In genomic region chr12:49061157-49061650, GRCh38 we compare ENCODE assay signal across 8 cellular contexts. TPM values are rescaled to one million over a fixed set of nuclear protein-coding genes. Genes with fewer than 3 reads are reported as not detected.
DNase-seq lines count a peak whose midpoint lies in the region; ATAC-seq and TF ChIP-seq lines count a peak whose summit lies in the region.

No MANE protein-coding gene starts in this region.

- H3K4me3 ChIP-seq in AG04450 (ENCODE audit: low read depth, low read length): peak overlapping the region; percentile 83
- peak overlapping the region; percentile 87 to 90 for H3K4me3 ChIP-seq in cardiac fibroblast (replicated peaks in 1 of 2; ENCODE audit: low read depth in 2 of 2, low read length in 2 of 2)
- peak overlapping the region; percentile 91 to 93 for H3K4me3 ChIP-seq in mucosa of rectum (ENCODE audit: low read length in 2 of 2)

- POLR2A ChIA-PET in AG04450 (lab: Yijun Ruan, JAX): no interaction called here

- H3K27ac ChIP-seq in AG04450 (ENCODE audit: low read depth, low read length) (peak overlapping the region; percentile 96), mucosa of rectum (ENCODE audit: low read depth in 2 of 2, low read length in 2 of 2) (peak overlapping the region; percentile 90 to 94)

- H3K4me1 ChIP-seq in mucosa of rectum (ENCODE audit: control insufficient read depth in 2 of 2, insufficient read depth in 2 of 2, low read length in 2 of 2): peaks cover 34 to 40% of the 10 kb centered on the region in 2 donors

- no peak for TF ChIP-seq CTCF in AG04450 (IDR thresholded peaks at IDR 0.05; ENCODE audit: low read depth, low read length)
- no peak for TF ChIP-seq CTCF in cardiac fibroblast (IDR thresholded peaks at IDR 0.05; ENCODE audit: low read depth, low read length)

- no peaks in the 10 kb centered on the region; the same call in 1 of the 2 replicates for H3K9me3 ChIP-seq in AG04450 (ENCODE audit: control insufficient read depth, insufficient read depth, low read length)
- H3K9me3 ChIP-seq in mucosa of rectum (ENCODE audit: control insufficient read depth in 2 of 2, low read length in 2 of 2): no peaks in the 10 kb centered on the region

- ATAC-seq in HG03025 (IDR thresholded peaks at IDR 0.05; ENCODE audit: low FRiP score, unreplicated experiment): peak; percentile 17
- no peak for ATAC-seq in HG02938 (IDR thresholded peaks at IDR 0.05; ENCODE audit: unreplicated experiment)

- H3K9ac ChIP-seq in mucosa of rectum (ENCODE audit: low read depth in 1 of 2, low read length in 2 of 2): peak overlapping the region; percentile 91 to 92

- no peaks in the 10 kb centered on the region for H3K36me3 ChIP-seq in mucosa of rectum (ENCODE audit: control insufficient read depth in 2 of 2, insufficient read depth in 2 of 2, low read length in 2 of 2)

- CTCF ChIA-PET in AG04450 (lab: Charles Lee): interaction anchor here (0.6 to 1.1 kb wide), 3 partner anchors 27 to 49 kb away, joined by 3 to 4 read pairs (median 3); no protein-coding TSS in a partner anchor

- H3K27me3 ChIP-seq in AG04450 (ENCODE audit: control insufficient read depth, insufficient read depth, low read length): no peaks in the 10 kb centered on the region
- H3K27me3 ChIP-seq in mucosa of rectum (ENCODE audit: control insufficient read depth in 2 of 2, insufficient read depth in 2 of 2, low read length in 2 of 2): no peaks in the 10 kb centered on the region

- DNase-seq in AG04450 (ENCODE audit: low read depth, low spot score): no peak
- DNase-seq in cardiac fibroblast (ENCODE audit: low read depth in 2 of 2): no peak
- DNase-seq in SKM-1 treated with dmso at 0.1 percent for 144 hours (lab: John Stamatoyannopoulos, UW; ENCODE audit: unreplicated experiment): no peak
- DNase-seq in NOMO-1 treated with DMSO at 0.1 percent for 48 hours (lab: John Stamatoyannopoulos, UW; ENCODE audit: unreplicated experiment): no peak
- no peak for DNase-seq in mucosa of gallbladder (ENCODE audit: low spot score)

RNA-seq across cellular contexts. Expression of gene KMT2D, which starts 0.6 kb away (rescaled TPM):
- polyA plus RNA-seq in AG04450 (2011; rRNA removed): 8.9 and 11.2 TPM in 2 replicates
- polyA minus RNA-seq in AG04450 (2011; rRNA and poly(A)+ RNA removed): 33.9 and 41.1 TPM in 2 replicates
- 104 TPM for total RNA-seq in mucosa of gallbladder

RNA-seq across cellular contexts. Expression of gene RHEBL1, which starts 8.6 kb away (rescaled TPM):
- polyA plus RNA-seq in AG04450 (2011; rRNA removed): 0.31 and 0.51 TPM in 2 replicates
- 0.30 TPM in 1 of 2 replicates, not detected in the other for polyA minus RNA-seq in AG04450 (2011; rRNA and poly(A)+ RNA removed)
- 0.29 TPM for total RNA-seq in mucosa of gallbladder

RNA-seq across cellular contexts. Expression of gene DHH, which starts 33.4 kb away (rescaled TPM):
- polyA plus RNA-seq in AG04450 (2011; rRNA removed): not detected in 2 replicates
- not detected in 2 replicates for polyA minus RNA-seq in AG04450 (2011; rRNA and poly(A)+ RNA removed)
- total RNA-seq in mucosa of gallbladder: 1.5 TPM

RNA-seq across cellular contexts. Expression of gene PRKAG1, which starts 42.6 kb away (rescaled TPM):
- 112 and 130 TPM in 2 replicates for polyA plus RNA-seq in AG04450 (2011; rRNA removed)
- 42.9 and 54.6 TPM in 2 replicates for polyA minus RNA-seq in AG04450 (2011; rRNA and poly(A)+ RNA removed)
- total RNA-seq in mucosa of gallbladder: 51.7 TPM

RNA-seq across cellular contexts. Expression of gene LMBR1L, which starts 49.4 kb away (rescaled TPM):
- polyA plus RNA-seq in AG04450 (2011; rRNA removed): 34.1 and 37.3 TPM in 2 replicates
- 53.6 and 65.0 TPM in 2 replicates for polyA minus RNA-seq in AG04450 (2011; rRNA and poly(A)+ RNA removed)
- total RNA-seq in mucosa of gallbladder: 53.1 TPM
